Comparison of ENCODE assay signal across 9 cellular contexts in genomic region chr21:20998886-20999285, GRCh38. TPM values are rescaled to one million over a fixed set of nuclear protein-coding genes. Genes with fewer than 3 reads are reported as not detected.
DNase-seq lines count a peak whose midpoint lies in the region; ATAC-seq and TF ChIP-seq lines count a peak whose summit lies in the region.
"Had no signal": no experiment of that assay in that cellular context is flagged by ENCODE, and none has a peak within 500 bp of the region (broad histone marks: within the 10 kb centered on the region; RNA-seq: fewer than 3 reads in every experiment).

No MANE protein-coding gene starts in this region.

- H3K27ac Mint-ChIP-seq in CD14-positive monocyte: no peak overlapping the region

- H3K4me3 Mint-ChIP-seq in CD14-positive monocyte: peak overlapping the region; percentile 75 to 82

- intact Hi-C loops in CD14-positive monocyte (cut with micrococcal nuclease): loop anchor here (5.0 kb wide), 1 partner anchor 1793 kb away; no protein-coding TSS in a partner anchor
- intact Hi-C loops in esophagus squamous epithelium (cut with DNase I): no loop called here

- peak overlapping the region in 3 of 4 donors; percentile 41 to 72 (median 43) for H3K4me3 ChIP-seq in esophagus squamous epithelium
- H3K4me3 ChIP-seq: SJSA1 had no signal

- no peak overlapping the region for H3K27ac ChIP-seq in esophagus squamous epithelium
- H3K27ac ChIP-seq: SJSA1 had no signal

- H3K9me3 Mint-ChIP-seq in CD14-positive monocyte: peaks cover 0 to 4% (median 1%) of the 10 kb centered on the region in 7 donors

- H3K36me3 Mint-ChIP-seq in CD14-positive monocyte: no peaks in the 10 kb centered on the region

- peaks cover 30 to 35% (median 31%) of the 10 kb centered on the region in 3 donors for H3K27me3 Mint-ChIP-seq in CD14-positive monocyte (ENCODE audit: low read depth in 3 of 3)

- no peak for TF ChIP-seq POLR2A in esophagus squamous epithelium (IDR thresholded peaks at IDR 0.05)

- H3K36me3 ChIP-seq in esophagus squamous epithelium: no peaks in the 10 kb centered on the region
- H3K36me3 ChIP-seq: SJSA1 had no signal

- 19 to 29% methylated on average over 5 of the region's 5 CpGs for WGBS in esophagus squamous epithelium, 2 donors

- H3K4me1 Mint-ChIP-seq in CD14-positive monocyte: peaks cover 23% of the 10 kb centered on the region

- peaks cover 0 to 24% (median 12%) of the 10 kb centered on the region in 3 donors for H3K4me1 ChIP-seq in esophagus squamous epithelium
- H3K4me1 ChIP-seq: SJSA1 had no signal

- TF ChIP-seq CTCF in CD14-positive monocyte (IDR thresholded peaks at IDR 0.05) (no peak), esophagus squamous epithelium (IDR thresholded peaks at IDR 0.05) (no peak)

- no peaks in the 10 kb centered on the region for H3K9me3 ChIP-seq in esophagus squamous epithelium
- H3K9me3 ChIP-seq: SJSA1 had no signal

- peaks cover 0 to 23% (median 1%) of the 10 kb centered on the region in 4 donors for H3K27me3 ChIP-seq in esophagus squamous epithelium

- DNase-seq in CD14-positive monocyte (ENCODE audit: low spot score) (no peak), OCI-M1 (lab: John Stamatoyannopoulos, UW) (peak; percentile 54), esophagus squamous epithelium (lab: John Stamatoyannopoulos, UW) (no peak), pons (ENCODE audit: low spot score) (peak; percentile 55), COLO829 (ENCODE audit: low spot score) (no peak), NCI-H146 (lab: John Stamatoyannopoulos, UW) (no peak), NCI-H82 treated with DMSO at 0.1 percent for 48 hours (lab: John Stamatoyannopoulos, UW; ENCODE audit: unreplicated experiment) (no peak)

- ATAC-seq in GM18909 (IDR thresholded peaks at IDR 0.05; ENCODE audit: poor library complexity, unreplicated experiment): no peak

RNA-seq across cellular contexts. Expression of gene NCAM2, which starts 0.7 kb away (rescaled TPM):
- polyA plus RNA-seq in CD14-positive monocyte: not detected
- under 1 TPM in 2 of 4 donors, not detected in 2; 0.67 to 0.95 TPM for total RNA-seq in esophagus squamous epithelium
- total RNA-seq: SJSA1 had no signal

Comparison
In these comparisons a context has a peak if more than half of its experiments do, and no peak if none do; other contexts are left out.
1. DNase-seq: peak in OCI-M1 (single experiment) and pons (single experiment); none in CD14-positive monocyte (single experiment), esophagus squamous epithelium (single experiment), COLO829 (single experiment), NCI-H146 (single experiment) and NCI-H82 treated with DMSO at 0.1 percent for 48 hours (single experiment).